Comparison of ENCODE assay signal across 1 cellular context in genomic region chr2:196205891-196206408, GRCh38.
TF ChIP-seq lines count a peak whose summit lies in the region.

No MANE protein-coding gene starts in this region.

TF ChIP-seq in WTC11, 78 proteins besides CTCF, POLR2A, EP300 and RAD21 (continued from another document):
- TF ChIP-seq, protein P1, sequence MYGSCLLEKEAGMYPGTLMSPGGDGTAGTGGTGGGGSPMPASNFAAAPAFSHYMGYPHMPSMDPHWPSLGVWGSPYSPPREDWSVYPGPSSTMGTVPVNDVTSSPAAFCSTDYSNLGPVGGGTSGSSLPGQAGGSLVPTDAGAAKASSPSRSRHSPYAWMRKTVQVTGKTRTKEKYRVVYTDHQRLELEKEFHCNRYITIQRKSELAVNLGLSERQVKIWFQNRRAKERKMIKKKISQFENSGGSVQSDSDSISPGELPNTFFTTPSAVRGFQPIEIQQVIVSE (CRISPR knock-in tag; IDR thresholded peaks at IDR 0.05; ENCODE audit: borderline replicate concordance) = no peak
- TF ChIP-seq ELF4 (CRISPR knock-in tag; IDR thresholded peaks at IDR 0.05; ENCODE audit: low read depth) (no peak), SMAD4 (CRISPR knock-in tag; IDR thresholded peaks at IDR 0.05) (no peak), ATF2 (CRISPR knock-in tag; IDR thresholded peaks at IDR 0.05; ENCODE audit: borderline replicate concordance, low read depth) (no peak), SOX15 (CRISPR knock-in tag; IDR thresholded peaks at IDR 0.05) (no peak)
